ENCODE assay signal across 8 cellular contexts in genomic region chr13:76886005-76886291, GRCh38. TPM values are rescaled to one million over a fixed set of nuclear protein-coding genes. Genes with fewer than 3 reads are reported as not detected.
DNase-seq lines count a peak whose midpoint lies in the region; ATAC-seq and TF ChIP-seq lines count a peak whose summit lies in the region.

No MANE protein-coding gene starts in this region.

- DNase-seq in activated CD4-positive, alpha-beta T cell treated with anti-CD3 and anti-CD28 coated beads for 4 hours = peak; percentile 54 to 72
- no peak for DNase-seq in activated CD4-positive, alpha-beta T cell treated with anti-CD3 and anti-CD28 coated beads for 48 hours
- DNase-seq in SJCRH30 (no peak), fibroblast of mammary gland (ENCODE audit: low read depth) (no peak), skeletal muscle cell (ENCODE audit: low read depth) (no peak), GOT3 (lab: John Stamatoyannopoulos, UW) (no peak), CD1c-positive myeloid dendritic cell (ENCODE audit: extremely low spot score) (no peak)

- no peak for ATAC-seq in GM21529 (IDR thresholded peaks at IDR 0.05; ENCODE audit: unreplicated experiment)

- no peaks in the 10 kb centered on the region for H3K36me3 ChIP-seq in SJCRH30

- H3K4me3 ChIP-seq in SJCRH30 = peak overlapping the region; percentile 75
- peak overlapping the region; percentile 74 for H3K4me3 ChIP-seq in fibroblast of mammary gland (ENCODE audit: control insufficient read depth, low read depth, low read length)
- peak overlapping the region; percentile 70 for H3K4me3 ChIP-seq in skeletal muscle cell (ENCODE audit: low read depth, low read length)

- H3K27ac ChIP-seq in SJCRH30 = no peak overlapping the region

- no peaks in the 10 kb centered on the region for H3K9me3 ChIP-seq in SJCRH30 (replicated peaks)

- no peaks in the 10 kb centered on the region for H3K27me3 ChIP-seq in SJCRH30

- no peaks in the 10 kb centered on the region for H3K4me1 ChIP-seq in SJCRH30

- TF ChIP-seq CTCF in fibroblast of mammary gland (conservative IDR thresholded peaks at IDR 0.05; ENCODE audit: control insufficient read depth, insufficient read depth, low read depth, low read length) = no peak

RNA-seq across cellular contexts. Expression of gene KCTD12, which starts 0.3 kb away (rescaled TPM):
- 3.2 and 3.5 TPM in 2 replicates for total RNA-seq in SJCRH30 (2014; rRNA removed; shearing (Covaris generic))

Comparison
In these comparisons a context has a peak if more than half of its experiments do, and no peak if none do; other contexts are left out.
1. DNase-seq: peak in activated CD4-positive, alpha-beta T cell treated with anti-CD3 and anti-CD28 coated beads for 4 hours (2 of 2); none in activated CD4-positive, alpha-beta T cell treated with anti-CD3 and anti-CD28 coated beads for 48 hours (single experiment), SJCRH30 (0 of 2), fibroblast of mammary gland (single experiment), skeletal muscle cell (single experiment), GOT3 (single experiment) and CD1c-positive myeloid dendritic cell (single experiment).
2. Peak in every context shown above with its lines, with median percentiles within 50 percentile points of each other: H3K4me3 ChIP-seq.